In the genomic region with DNA sequence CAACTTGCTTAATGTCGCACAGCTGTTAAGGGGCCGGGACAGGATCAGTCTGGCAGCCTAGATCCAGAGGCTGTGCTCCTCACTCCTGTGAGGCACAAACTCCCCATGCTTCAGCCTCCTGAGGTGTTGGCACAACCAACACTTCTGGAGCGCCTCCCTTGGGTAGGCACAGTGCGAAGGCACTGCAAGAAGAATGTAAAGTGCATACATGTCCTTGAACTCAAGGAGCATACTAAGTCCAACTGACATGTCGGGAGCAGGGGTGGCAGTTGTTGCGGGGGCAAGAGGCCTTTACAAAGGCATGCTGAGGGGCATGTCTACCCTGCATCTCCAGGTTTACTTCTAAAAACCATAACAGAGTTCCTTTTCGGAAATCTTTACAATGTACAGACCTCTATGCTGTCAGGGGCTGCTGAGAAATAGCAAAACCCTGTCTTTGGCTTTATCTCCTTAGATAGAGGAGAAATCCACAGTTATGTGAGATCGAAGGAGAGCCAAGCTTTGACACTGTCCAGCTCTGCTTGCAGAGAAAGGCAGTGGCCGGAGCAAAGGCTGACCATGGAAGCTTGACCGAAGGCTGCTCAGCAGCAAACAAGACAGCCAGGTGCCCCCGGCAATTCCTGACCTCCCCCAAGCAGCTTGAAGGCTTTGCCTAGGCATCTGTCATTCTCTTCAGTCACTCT, we compare ENCODE assay signal across 25 cellular contexts.
"Had no signal": no experiment of that assay in that cellular context is flagged by ENCODE, and none has a peak within 500 bp of the region (broad histone marks: within the 10 kb centered on the region; RNA-seq: fewer than 3 reads in every experiment).

No MANE protein-coding gene starts in this region.

- H3K36me3 Mint-ChIP-seq: activated CD8-positive, alpha-beta memory T cell treated with anti-CD3 and anti-CD28 coated beads, Interleukin-2, amount 10 ng/mL, durations not matched to agents 7 days and 5 days; activated naive CD4-positive, alpha-beta T cell treated with anti-CD3 and anti-CD28 coated beads, Interleukin-2, amount 50 U/mL, for 24 hours; memory B cell; type B pancreatic cell; WTC11 had no signal

- H3K27me3 ChIP-seq: breast epithelium, pancreas had no signal

- H3K9me3 Mint-ChIP-seq: activated CD4-positive, alpha-beta T cell treated with anti-CD3 and anti-CD28 coated beads, Interleukin-2, amount 10 ng/mL, durations not matched to agents 7 days and 5 days; activated naive CD4-positive, alpha-beta T cell treated with anti-CD3 and anti-CD28 coated beads, Interleukin-2, amount 50 U/mL, for 24 hours; activated naive CD8-positive, alpha-beta T cell treated with anti-CD3 and anti-CD28 coated beads, Interleukin-2, amount 50 U/mL, for 24 hours; activated T-helper 2 cell treated with anti-CD3 and anti-CD28 coated beads, Interferon-gamma antibody, Interleukin-2, Interleukin-4, amounts not matched to agents 10 μg/mL and 5 μg/mL and 100 μg/mL, durations not matched to agents 14 hours and 24 hours and 36 hours; central memory CD8-positive, alpha-beta T cell; dendritic cell treated with granulocyte-macrophage colony-stimulating factor and Interleukin-4, amounts not matched to agents 40 ng/mL and 50 ng/mL, for 4 days; endodermal cell; memory B cell; type B pancreatic cell; WTC11 had no signal

- H3K36me3 ChIP-seq: breast epithelium, pancreas had no signal

- DNase-seq: activated CD4-positive, alpha-beta T cell treated with anti-CD3 and anti-CD28 coated beads for 1 hour; activated CD4-positive, alpha-beta T cell treated with anti-CD3 and anti-CD28 coated beads, Interleukin-2, amount 10 ng/mL, durations not matched to agents 7 days and 5 days; activated CD8-positive, alpha-beta memory T cell treated with anti-CD3 and anti-CD28 coated beads, Interleukin-2, amount 10 ng/mL, durations not matched to agents 7 days and 5 days; activated CD8-positive, alpha-beta T cell treated with anti-CD3 and anti-CD28 coated beads, Interleukin-2, amount 10 ng/mL, durations not matched to agents 7 days and 5 days; activated naive CD8-positive, alpha-beta T cell treated with anti-CD3 and anti-CD28 coated beads, Interleukin-2, amount 50 U/mL, for 24 hours; activated T-cell treated with anti-CD3 and anti-CD28 coated beads, Interleukin-2, amount 50 U/mL, for 48 hours; endodermal cell; foreskin melanocyte; mucosa of descending colon; nucleus accumbens; pancreas; psoas muscle; stimulated activated CD4-positive, alpha-beta T cell treated with anti-CD3 and anti-CD28 coated beads, Interleukin-4, amount 100 ng/mL, for 1 hour; stimulated activated naive CD8-positive, alpha-beta T cell treated with anti-CD3 and anti-CD28 coated beads, Interleukin-15, Interleukin-2, amounts not matched to agents 100 U/mL and 50 U/mL, for 24 hours; T-helper 2 cell had no signal

- ATAC-seq: activated CD8-positive, alpha-beta memory T cell treated with anti-CD3 and anti-CD28 coated beads, Interleukin-2, amount 10 ng/mL, durations not matched to agents 7 days and 5 days; activated CD8-positive, alpha-beta T cell treated with anti-CD3 and anti-CD28 coated beads, Interleukin-2, amount 10 ng/mL, durations not matched to agents 7 days and 5 days; activated naive CD8-positive, alpha-beta T cell treated with anti-CD3 and anti-CD28 coated beads, Interleukin-2, amount 50 U/mL, for 24 hours; esophagus mucosa; mucosa of descending colon; pancreas; psoas muscle; stimulated activated naive CD8-positive, alpha-beta T cell treated with anti-CD3 and anti-CD28 coated beads, Interleukin-15, Interleukin-2, amounts not matched to agents 100 U/mL and 50 U/mL, for 24 hours; WTC11 had no signal

- H3K4me3 Mint-ChIP-seq: activated CD4-positive, alpha-beta T cell treated with anti-CD3 and anti-CD28 coated beads, Interleukin-2, amount 10 ng/mL, durations not matched to agents 7 days and 5 days; activated CD8-positive, alpha-beta memory T cell treated with anti-CD3 and anti-CD28 coated beads, Interleukin-2, amount 10 ng/mL, durations not matched to agents 7 days and 5 days; activated CD8-positive, alpha-beta T cell treated with anti-CD3 and anti-CD28 coated beads, Interleukin-2, amount 10 ng/mL, durations not matched to agents 7 days and 5 days; activated naive CD4-positive, alpha-beta T cell treated with anti-CD3 and anti-CD28 coated beads, Interleukin-2, amount 50 U/mL, for 24 hours; activated naive CD8-positive, alpha-beta T cell treated with anti-CD3 and anti-CD28 coated beads, Interleukin-2, amount 50 U/mL, for 24 hours; central memory CD8-positive, alpha-beta T cell; dendritic cell treated with granulocyte-macrophage colony-stimulating factor and Interleukin-4, amounts not matched to agents 40 ng/mL and 50 ng/mL, for 4 days; endodermal cell; memory B cell; type B pancreatic cell; WTC11 had no signal

- H3K27me3 Mint-ChIP-seq: activated CD4-positive, alpha-beta T cell treated with anti-CD3 and anti-CD28 coated beads, Interleukin-2, amount 10 ng/mL, durations not matched to agents 7 days and 5 days; activated naive CD4-positive, alpha-beta T cell treated with anti-CD3 and anti-CD28 coated beads, Interleukin-2, amount 50 U/mL, for 24 hours; activated naive CD8-positive, alpha-beta T cell treated with anti-CD3 and anti-CD28 coated beads, Interleukin-2, amount 50 U/mL, for 24 hours; central memory CD8-positive, alpha-beta T cell; type B pancreatic cell had no signal

- H3K9me3 ChIP-seq: breast epithelium, mucosa of descending colon, pancreas, psoas muscle had no signal

- H3K4me1 ChIP-seq: breast epithelium, pancreas had no signal

- H3K27ac ChIP-seq: breast epithelium, pancreas, psoas muscle had no signal

- H3K27ac Mint-ChIP-seq: activated CD4-positive, alpha-beta T cell treated with anti-CD3 and anti-CD28 coated beads, Interleukin-2, amount 10 ng/mL, durations not matched to agents 7 days and 5 days; activated CD8-positive, alpha-beta memory T cell treated with anti-CD3 and anti-CD28 coated beads, Interleukin-2, amount 10 ng/mL, durations not matched to agents 7 days and 5 days; activated CD8-positive, alpha-beta T cell treated with anti-CD3 and anti-CD28 coated beads, Interleukin-2, amount 10 ng/mL, durations not matched to agents 7 days and 5 days; activated naive CD4-positive, alpha-beta T cell treated with anti-CD3 and anti-CD28 coated beads, Interleukin-2, amount 50 U/mL, for 24 hours; activated naive CD8-positive, alpha-beta T cell treated with anti-CD3 and anti-CD28 coated beads, Interleukin-2, amount 50 U/mL, for 24 hours; activated T-helper 2 cell treated with anti-CD3 and anti-CD28 coated beads, Interferon-gamma antibody, Interleukin-2, Interleukin-4, amounts not matched to agents 10 μg/mL and 5 μg/mL and 100 μg/mL, durations not matched to agents 14 hours and 24 hours and 36 hours; dendritic cell treated with granulocyte-macrophage colony-stimulating factor and Interleukin-4, amounts not matched to agents 40 ng/mL and 50 ng/mL, for 4 days; endodermal cell; memory B cell; type B pancreatic cell; WTC11 had no signal

- FAIRE-seq: islet of Langerhans, pancreas had no signal

- H3K4me3 ChIP-seq: breast epithelium, mucosa of descending colon, pancreas, psoas muscle had no signal
